ENCODE assay signal across 16 cellular contexts in the genomic region with DNA sequence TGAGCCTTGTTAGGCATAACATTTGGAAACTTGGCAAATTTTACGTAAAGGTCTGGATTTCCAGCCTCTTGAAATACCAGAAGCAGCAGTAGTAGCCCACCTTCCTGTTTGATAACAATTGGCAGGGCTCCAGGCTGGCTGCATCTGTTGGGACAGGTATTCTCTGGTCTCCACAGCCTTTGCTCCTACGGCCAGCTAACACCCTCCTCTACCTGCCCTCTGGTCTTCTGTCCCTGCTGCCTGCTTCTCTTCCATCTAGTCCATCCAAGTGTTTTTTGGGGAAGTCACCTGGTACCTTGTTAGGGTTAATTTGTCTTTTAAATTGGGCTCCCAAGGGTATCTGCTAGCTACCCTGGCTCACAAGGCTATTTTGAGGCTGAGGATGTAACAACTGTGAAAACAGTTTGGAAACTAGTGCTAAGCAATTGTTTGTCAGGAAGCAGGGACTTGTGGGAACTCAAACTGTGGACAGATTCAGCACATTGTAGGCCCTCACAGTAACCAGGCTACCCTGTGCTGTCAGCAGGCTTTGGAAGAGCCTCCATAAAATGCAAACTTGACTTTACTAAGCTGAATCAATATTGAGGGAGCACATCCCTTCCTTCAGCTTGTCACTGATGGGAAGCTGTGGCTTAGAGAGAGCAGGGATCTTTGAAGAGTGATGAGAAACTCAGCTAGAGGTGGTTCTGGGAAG. TPM values are rescaled to one million over a fixed set of nuclear protein-coding genes. Genes with fewer than 3 reads are reported as not detected.
DNase-seq lines count a peak whose midpoint lies in the region; ATAC-seq and TF ChIP-seq lines count a peak whose summit lies in the region.
"Had no signal": no experiment of that assay in that cellular context is flagged by ENCODE, and none has a peak within 500 bp of the region (broad histone marks: within the 10 kb centered on the region; RNA-seq: fewer than 3 reads in every experiment).

No MANE protein-coding gene starts in this region.

- H2AFZ ChIP-seq in Karpas-422 (ENCODE audit: low read length), result no peak overlapping the region

- CTCF ChIA-PET in CD8-positive, alpha-beta memory T cell (lab: Charles Lee), result no interaction called here

- H3K4me3 Mint-ChIP-seq in activated T-cell treated with anti-CD3 and anti-CD28 coated beads, Interleukin-2, amount 50 U/mL, for 24 hours, result no peak overlapping the region
- no peak overlapping the region for H3K4me3 Mint-ChIP-seq in activated naive CD8-positive, alpha-beta T cell
- H3K4me3 Mint-ChIP-seq in progenitor cell of endocrine pancreas (ENCODE audit: low read depth), result no peak overlapping the region
- no peak overlapping the region for H3K4me3 Mint-ChIP-seq in CD8-positive, alpha-beta memory T cell

- H3K4me2 ChIP-seq in Karpas-422 (ENCODE audit: low read depth, low read length, poor library complexity, severe bottlenecking), result no peak overlapping the region

- H3K9me3 Mint-ChIP-seq in activated T-cell treated with anti-CD3 and anti-CD28 coated beads, Interleukin-2, amount 50 U/mL, for 24 hours, result no peaks in the 10 kb centered on the region
- H3K9me3 Mint-ChIP-seq in activated naive CD8-positive, alpha-beta T cell (ENCODE audit: low read depth), result no peaks in the 10 kb centered on the region
- no peaks in the 10 kb centered on the region for H3K9me3 Mint-ChIP-seq in progenitor cell of endocrine pancreas (ENCODE audit: low read depth)
- H3K9me3 Mint-ChIP-seq in CD8-positive, alpha-beta memory T cell, result no peaks in the 10 kb centered on the region

- H3K4me3 ChIP-seq in Karpas-422 (ENCODE audit: low read length), result no peak overlapping the region
- no peak overlapping the region for H3K4me3 ChIP-seq in CD8-positive, alpha-beta memory T cell (ENCODE audit: low read length)
- H3K4me3 ChIP-seq: skin epidermis, upper lobe of right lung had no signal

- H3K9me2 ChIP-seq in Karpas-422 (replicated peaks; ENCODE audit: insufficient read depth, low read length), result no peaks in the 10 kb centered on the region

- peaks cover 49% of the 10 kb centered on the region for H3K4me1 ChIP-seq in Karpas-422 (ENCODE audit: low read length)
- peaks cover 18% of the 10 kb centered on the region for H3K4me1 ChIP-seq in CD8-positive, alpha-beta memory T cell (ENCODE audit: insufficient read depth, low read length)

- H3K4me1 Mint-ChIP-seq in activated T-cell treated with anti-CD3 and anti-CD28 coated beads, Interleukin-2, amount 50 U/mL, for 24 hours (ENCODE audit: low read depth), result peaks cover 66% of the 10 kb centered on the region
- peaks cover 58% of the 10 kb centered on the region for H3K4me1 Mint-ChIP-seq in activated naive CD8-positive, alpha-beta T cell (ENCODE audit: low read depth)
- peaks cover 9% of the 10 kb centered on the region for H3K4me1 Mint-ChIP-seq in progenitor cell of endocrine pancreas (ENCODE audit: low read depth)
- H3K4me1 Mint-ChIP-seq in CD8-positive, alpha-beta memory T cell, result peaks cover 35 to 56% (median 54%) of the 10 kb centered on the region in 3 donors

- H3K9ac ChIP-seq in Karpas-422 (ENCODE audit: low read length), result no peak overlapping the region

- no peaks in the 10 kb centered on the region for H3K9me3 ChIP-seq in Karpas-422 (ENCODE audit: low read length)
- no peaks in the 10 kb centered on the region for H3K9me3 ChIP-seq in CD8-positive, alpha-beta memory T cell (ENCODE audit: low read length)
- H3K9me3 ChIP-seq: upper lobe of right lung had no signal

- no peak for DNase-seq in activated T-cell treated with anti-CD3 and anti-CD28 coated beads, Interleukin-2, amount 50 U/mL, for 24 hours
- no peak for DNase-seq in activated T-cell treated with anti-CD3 and anti-CD28 coated beads, Interleukin-2, amount 50 U/mL, for 1 hour
- DNase-seq in Karpas-422 (peak; percentile 56), progenitor cell of endocrine pancreas (ENCODE audit: low spot score, unreplicated experiment) (no peak)
- no peak for DNase-seq in CD8-positive, alpha-beta memory T cell
- DNase-seq: activated CD4-positive, alpha-beta T cell treated with anti-CD3 and anti-CD28 coated beads for 4 hours; effector CD8-positive, alpha-beta T cell; GF-D8; kidney glomerular epithelial cell; NCI-H774; upper lobe of right lung had no signal

- peak overlapping the region; percentile 91 for H3K27ac Mint-ChIP-seq in activated T-cell treated with anti-CD3 and anti-CD28 coated beads, Interleukin-2, amount 50 U/mL, for 24 hours
- H3K27ac Mint-ChIP-seq in activated naive CD8-positive, alpha-beta T cell, result peak overlapping the region; percentile 89
- H3K27ac Mint-ChIP-seq in progenitor cell of endocrine pancreas, result peak overlapping the region; percentile 51
- peak overlapping the region in 4 of 8 donors; percentile 3 to 86 (median 70) for H3K27ac Mint-ChIP-seq in CD8-positive, alpha-beta memory T cell

- H3K79me2 ChIP-seq in Karpas-422 (ENCODE audit: low read length), result no peaks in the 10 kb centered on the region

- no peak for TF ChIP-seq CTCF in progenitor cell of endocrine pancreas (IDR thresholded peaks at IDR 0.05; ENCODE audit: unreplicated experiment)

- H3K27ac ChIP-seq in Karpas-422 (ENCODE audit: low read length), result peak overlapping the region; percentile 13
- no peak overlapping the region for H3K27ac ChIP-seq in CD8-positive, alpha-beta memory T cell (ENCODE audit: low read depth, low read length)
- H3K27ac ChIP-seq: skin epidermis, upper lobe of right lung had no signal

- peaks cover 45% of the 10 kb centered on the region for H3K36me3 ChIP-seq in Karpas-422 (ENCODE audit: insufficient read depth, low read length)
- peaks cover 49% of the 10 kb centered on the region for H3K36me3 ChIP-seq in CD8-positive, alpha-beta memory T cell (ENCODE audit: insufficient read depth, low read length)

- peaks cover 65% of the 10 kb centered on the region for H3K36me3 Mint-ChIP-seq in activated T-cell treated with anti-CD3 and anti-CD28 coated beads, Interleukin-2, amount 50 U/mL, for 24 hours (ENCODE audit: low read depth)
- peaks cover 28% of the 10 kb centered on the region for H3K36me3 Mint-ChIP-seq in activated naive CD8-positive, alpha-beta T cell
- peaks cover 22% of the 10 kb centered on the region for H3K36me3 Mint-ChIP-seq in progenitor cell of endocrine pancreas (ENCODE audit: insufficient read depth)
- H3K36me3 Mint-ChIP-seq in CD8-positive, alpha-beta memory T cell, result peaks cover 0 to 62% (median 22%) of the 10 kb centered on the region in 3 donors

- ATAC-seq in HG02759 (IDR thresholded peaks at IDR 0.05; ENCODE audit: unreplicated experiment) (no peak), GM18867 (IDR thresholded peaks at IDR 0.05; ENCODE audit: unreplicated experiment) (no peak)
- ATAC-seq: SK-N-SH treated with all-trans-retinoic acid at 6 μM for 48 hours, upper lobe of right lung had no signal

- H3K27me3 ChIP-seq in Karpas-422 (ENCODE audit: low read length), result no peaks in the 10 kb centered on the region
- H3K27me3 ChIP-seq in CD8-positive, alpha-beta memory T cell (ENCODE audit: insufficient read depth, low read length, poor library complexity, severe bottlenecking), result no peaks in the 10 kb centered on the region
- H3K27me3 ChIP-seq: upper lobe of right lung had no signal

- H4K20me1 ChIP-seq in Karpas-422 (ENCODE audit: insufficient read depth, low read depth, low read length), result peaks cover 54% of the 10 kb centered on the region

- no peaks in the 10 kb centered on the region for H3K27me3 Mint-ChIP-seq in activated T-cell treated with anti-CD3 and anti-CD28 coated beads, Interleukin-2, amount 50 U/mL, for 24 hours
- H3K27me3 Mint-ChIP-seq in activated naive CD8-positive, alpha-beta T cell, result no peaks in the 10 kb centered on the region
- no peaks in the 10 kb centered on the region for H3K27me3 Mint-ChIP-seq in progenitor cell of endocrine pancreas
- H3K27me3 Mint-ChIP-seq in CD8-positive, alpha-beta memory T cell, result no peaks in the 10 kb centered on the region

- POLR2A ChIA-PET in CD8-positive, alpha-beta memory T cell (lab: Charles Lee), result no interaction called here

RNA-seq across cellular contexts. Expression of gene RPS24, which starts 8.5 kb away (rescaled TPM):
- total RNA-seq in Karpas-422 (2014; rRNA removed; shearing (Covaris generic); ENCODE audit: low replicate concordance), result 2,812 and 3,158 TPM in 2 replicates
- 1,431 and 1,496 TPM in 2 replicates for total RNA-seq in progenitor cell of endocrine pancreas
- total RNA-seq in CD8-positive, alpha-beta memory T cell, result 1,000 to 10,000 TPM; 1,808 to 1,994 TPM
- polyA plus RNA-seq in CD8-positive, alpha-beta memory T cell, result 996 TPM

RNA-seq across cellular contexts. Expression of gene POLR3A, which starts 12.9 kb away (rescaled TPM):
- 17.7 and 25.5 TPM in 2 replicates for total RNA-seq in Karpas-422 (2014; rRNA removed; shearing (Covaris generic); ENCODE audit: low replicate concordance)
- 26.7 and 27.5 TPM in 2 replicates for total RNA-seq in progenitor cell of endocrine pancreas
- 10 to 100 TPM; 26.0 to 27.2 TPM for total RNA-seq in CD8-positive, alpha-beta memory T cell
- 10.2 TPM for polyA plus RNA-seq in CD8-positive, alpha-beta memory T cell
